Comparison of ENCODE assay signal across 1 cellular context in genomic region chr4:184427687-184428086, GRCh38.
TF ChIP-seq lines count a peak whose summit lies in the region.

No MANE protein-coding gene starts in this region.

TF ChIP-seq in HepG2, 621 proteins besides CTCF, POLR2A, EP300 and RAD21:
- TF ChIP-seq EED (CRISPR knock-in tag; IDR thresholded peaks at IDR 0.05) (no peak), ZHX2 (IDR thresholded peaks at IDR 0.05; ENCODE audit: low read depth) (no peak), ZHX2 (CRISPR knock-in tag; IDR thresholded peaks at IDR 0.05; ENCODE audit: borderline replicate concordance) (no peak), ZFP62 (CRISPR knock-in tag; IDR thresholded peaks at IDR 0.05) (no peak), ZNF766 (CRISPR knock-in tag; IDR thresholded peaks at IDR 0.05; ENCODE audit: borderline replicate concordance) (no peak), CHD4 (IDR thresholded peaks at IDR 0.05; ENCODE audit: borderline replicate concordance, low read length) (no peak), ZIK1 (CRISPR knock-in tag; IDR thresholded peaks at IDR 0.05; ENCODE audit: borderline replicate concordance, low read depth) (no peak), MTERF4 (CRISPR knock-in tag; IDR thresholded peaks at IDR 0.05) (no peak), ZSCAN25 (CRISPR knock-in tag; IDR thresholded peaks at IDR 0.05) (no peak), HOXA5 (CRISPR knock-in tag; IDR thresholded peaks at IDR 0.05) (no peak), AGO2 (optimal IDR thresholded peaks at IDR 0.05; ENCODE audit: low read depth, low read length) (no peak), ETV5 (CRISPR knock-in tag; IDR thresholded peaks at IDR 0.05; ENCODE audit: borderline replicate concordance) (no peak), KLF11 (CRISPR knock-in tag; IDR thresholded peaks at IDR 0.05) (no peak), ARHGAP35 (CRISPR knock-in tag; IDR thresholded peaks at IDR 0.05; ENCODE audit: borderline replicate concordance) (no peak), LCORL (IDR thresholded peaks at IDR 0.05) (no peak), LCORL (CRISPR knock-in tag; IDR thresholded peaks at IDR 0.05) (no peak), BATF2 (CRISPR knock-in tag; IDR thresholded peaks at IDR 0.05) (no peak), YY1 (IDR thresholded peaks at IDR 0.05; ENCODE audit: insufficient read depth, insufficient replicate concordance, low read depth, low read length) (no peak), MZF1 (CRISPR knock-in tag; IDR thresholded peaks at IDR 0.05; ENCODE audit: borderline replicate concordance) (no peak), ZNF337 (CRISPR knock-in tag; IDR thresholded peaks at IDR 0.05; ENCODE audit: borderline replicate concordance, low read depth) (no peak), ZNF776 (CRISPR knock-in tag; IDR thresholded peaks at IDR 0.05) (no peak)
